In the genomic region with DNA sequence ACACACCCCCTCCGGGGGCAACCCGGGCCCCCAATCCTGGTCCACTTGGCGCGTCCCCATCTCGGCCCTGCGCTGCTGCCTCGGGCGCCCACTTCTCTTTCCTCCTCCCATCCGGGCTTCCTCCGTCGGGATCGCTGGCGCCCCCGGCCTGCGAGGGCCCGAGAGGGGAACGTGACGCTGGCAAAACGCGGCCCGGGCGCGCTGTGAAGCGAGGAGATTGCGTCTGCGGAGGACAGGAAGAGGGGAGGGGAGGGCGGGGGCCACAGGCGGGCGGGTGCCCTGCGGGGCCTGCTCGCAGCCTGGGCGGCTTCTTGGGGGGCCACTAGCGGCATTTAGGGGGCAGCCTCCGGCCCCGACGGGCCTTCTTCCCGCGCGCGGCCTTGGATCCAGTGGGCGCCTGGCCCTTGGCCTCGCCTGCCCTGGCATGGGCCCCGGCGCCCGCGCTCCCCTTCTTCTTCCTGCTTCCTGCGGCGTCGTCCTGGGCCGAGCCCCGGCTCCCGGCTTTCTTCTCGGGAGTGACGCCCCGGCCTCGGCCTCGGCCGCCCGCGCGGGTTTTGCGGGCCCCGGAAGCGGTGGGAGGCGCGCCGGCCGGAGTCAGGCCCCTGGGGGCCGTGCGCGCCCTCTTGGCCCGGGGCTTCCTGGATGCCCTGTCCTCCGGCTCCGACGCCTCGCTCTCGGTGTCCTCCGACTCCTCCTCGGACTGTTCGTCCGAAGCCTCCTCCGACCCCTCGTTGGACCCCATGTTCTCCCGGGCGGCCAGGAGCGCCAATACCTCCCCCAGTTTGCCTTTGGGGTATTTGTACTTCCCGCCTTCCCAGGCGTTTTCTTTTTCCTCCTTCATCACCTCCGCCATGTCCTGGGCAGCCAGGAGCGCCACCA, we compare ENCODE assay signal across 8 cellular contexts. TPM values are rescaled to one million over a fixed set of nuclear protein-coding genes. Genes with fewer than 3 reads are reported as not detected.
DNase-seq lines count a peak whose midpoint lies in the region; ATAC-seq, FAIRE-seq and TF ChIP-seq lines count a peak whose summit lies in the region.

No MANE protein-coding gene starts in this region.

- H3K27ac ChIP-seq in small intestine (ENCODE audit: low read depth in 1 of 2, low read length in 1 of 2) = peak overlapping the region in 1 of 2 donors; percentile 15

- no peaks in the 10 kb centered on the region for H3K9me3 Mint-ChIP-seq in activated naive CD4-positive, alpha-beta T cell treated with anti-CD3 and anti-CD28 coated beads for 36 hours

- intact Hi-C loops in activated naive CD4-positive, alpha-beta T cell treated with anti-CD3 and anti-CD28 coated beads for 36 hours (cut with micrococcal nuclease) = no loop called here
- intact Hi-C loops in left ventricle myocardium superior (cut with micrococcal nuclease) = no loop called here

- H3K4me1 Mint-ChIP-seq in activated naive CD4-positive, alpha-beta T cell treated with anti-CD3 and anti-CD28 coated beads for 36 hours (ENCODE audit: low read depth) = peaks cover 30% of the 10 kb centered on the region

- no peak for DNase-seq in Jurkat, Clone E6-1 (ENCODE audit: low read depth, low spot score)
- DNase-seq in activated naive CD4-positive, alpha-beta T cell treated with anti-CD3 and anti-CD28 coated beads for 36 hours = peak; percentile 60
- DNase-seq in left ventricle myocardium superior = peak; percentile 76
- no peak for DNase-seq in small intestine
- no peak for DNase-seq in erythroblast (lab: John Stamatoyannopoulos, UW)
- DNase-seq in kidney glomerular epithelial cell (lab: John Stamatoyannopoulos, UW) = no peak
- no peak for DNase-seq in NCI-H345 (lab: John Stamatoyannopoulos, UW)
- no peak for DNase-seq in NCI-H1436 treated with DMSO at 0.1 percent for 48 hours (lab: John Stamatoyannopoulos, UW)

- peak overlapping the region; percentile 20 for H3K4me3 ChIP-seq in Jurkat, Clone E6-1 (ENCODE audit: low read length)
- peak overlapping the region; percentile 18 to 27 for H3K4me3 ChIP-seq in small intestine (ENCODE audit: low read depth in 1 of 2, low read length in 2 of 2)

- H3K36me3 Mint-ChIP-seq in activated naive CD4-positive, alpha-beta T cell treated with anti-CD3 and anti-CD28 coated beads for 36 hours (ENCODE audit: low read depth) = no peaks in the 10 kb centered on the region

- CTCF ChIA-PET in activated naive CD4-positive, alpha-beta T cell treated with anti-CD3 and anti-CD28 coated beads for 36 hours (lab: Charles Lee) = no interaction called here

- peak overlapping the region; percentile 74 for H3K4me3 Mint-ChIP-seq in activated naive CD4-positive, alpha-beta T cell treated with anti-CD3 and anti-CD28 coated beads for 36 hours

- peaks cover 17 to 37% of the 10 kb centered on the region in 2 donors for H3K27me3 ChIP-seq in small intestine (ENCODE audit: control insufficient read depth in 2 of 2, insufficient read depth in 2 of 2, low read length in 2 of 2)

- no peak for FAIRE-seq in small intestine (lab: Jason Lieb, UNC)

- H3K27ac Mint-ChIP-seq in activated naive CD4-positive, alpha-beta T cell treated with anti-CD3 and anti-CD28 coated beads for 36 hours = peak overlapping the region; percentile 72

- peaks cover 47% of the 10 kb centered on the region for H3K27me3 Mint-ChIP-seq in activated naive CD4-positive, alpha-beta T cell treated with anti-CD3 and anti-CD28 coated beads for 36 hours (ENCODE audit: low read depth)

- H3K4me1 ChIP-seq in small intestine (ENCODE audit: control insufficient read depth in 2 of 2, insufficient read depth in 1 of 2, low read depth in 1 of 2, low read length in 1 of 2) = no peaks in the 10 kb centered on the region

- no peaks in the 10 kb centered on the region for H3K36me3 ChIP-seq in small intestine (ENCODE audit: control insufficient read depth in 2 of 2, insufficient read depth in 2 of 2, low read length in 2 of 2)

- peak; percentile 40 for ATAC-seq in left ventricle myocardium superior

- no peak for TF ChIP-seq POLR2A in erythroblast (IDR thresholded peaks at IDR 0.05; ENCODE audit: low read length)

- 3 to 8% (median 5%) methylated on average over 55 to 90 of the region's 90 CpGs for WGBS in small intestine, 3 donors

- no peaks in the 10 kb centered on the region for H3K9me3 ChIP-seq in small intestine (ENCODE audit: control insufficient read depth, low read depth)

RNA-seq across cellular contexts. Expression of gene PNMA8B, which starts 2.2 kb away (rescaled TPM):
- 0.59 TPM for polyA plus RNA-seq in Jurkat, Clone E6-1 (2012; ENCODE audit: insufficient read depth, insufficient read length)
- under 1 TPM; 0.35 to 0.52 TPM for total RNA-seq in activated naive CD4-positive, alpha-beta T cell treated with anti-CD3 and anti-CD28 coated beads for 36 hours
- total RNA-seq in left ventricle myocardium superior = 0.89 TPM
- 1 to 10 TPM in 1 of 3 donors, not detected in 2; 1.3 TPM for polyA plus RNA-seq in small intestine

RNA-seq across cellular contexts. Expression of gene PNMA8A, which starts 22.1 kb away (rescaled TPM):
- not detected for polyA plus RNA-seq in Jurkat, Clone E6-1 (2012; ENCODE audit: insufficient read depth, insufficient read length)
- 1 to 10 TPM; 1.1 to 1.5 TPM for total RNA-seq in activated naive CD4-positive, alpha-beta T cell treated with anti-CD3 and anti-CD28 coated beads for 36 hours
- total RNA-seq in left ventricle myocardium superior = 9.4 TPM
- 1 to 10 TPM in 1 of 3 donors, under 1 TPM in 1, not detected in 1; 0.27 to 2.9 TPM for polyA plus RNA-seq in small intestine

Comparison
In these comparisons a context has a peak if more than half of its experiments do, and no peak if none do; other contexts are left out.
1. DNase-seq: peak in activated naive CD4-positive, alpha-beta T cell treated with anti-CD3 and anti-CD28 coated beads for 36 hours (single experiment) and left ventricle myocardium superior (single experiment); none in Jurkat, Clone E6-1 (single experiment), small intestine (single experiment), erythroblast (0 of 2), kidney glomerular epithelial cell (single experiment), NCI-H345 (single experiment) and NCI-H1436 treated with DMSO at 0.1 percent for 48 hours (single experiment).